10 cellular contexts compared by ENCODE assay signal in genomic region chr10:27745380-27745718, GRCh38. TPM values are rescaled to one million over a fixed set of nuclear protein-coding genes. Genes with fewer than 3 reads are reported as not detected.
DNase-seq lines count a peak whose midpoint lies in the region; ATAC-seq and TF ChIP-seq lines count a peak whose summit lies in the region.
"Had no signal": no experiment of that assay in that cellular context is flagged by ENCODE, and none has a peak within 500 bp of the region (broad histone marks: within the 10 kb centered on the region; RNA-seq: fewer than 3 reads in every experiment).

No MANE protein-coding gene starts in this region.

- H3K4me3 ChIP-seq in Caco-2 (ENCODE audit: low read depth, low read length) (no peak overlapping the region), SJCRH30 (peak overlapping the region; percentile 62), right atrium auricular region (peak overlapping the region; percentile 6 to 65), sigmoid colon (peak overlapping the region; percentile 67 to 78 (median 75))
- H3K4me3 ChIP-seq: lung had no signal

- CTCF ChIA-PET in Caco-2 (lab: Charles Lee) = no interaction called here

- 3 to 23% methylated on average over 32 of the region's 32 CpGs for WGBS in sigmoid colon, 2 donors

- no peak overlapping the region; the same call in 1 of the 2 replicates for H3K27ac ChIP-seq in SJCRH30
- no peak overlapping the region for H3K27ac ChIP-seq in right atrium auricular region
- H3K27ac ChIP-seq in sigmoid colon = peak overlapping the region; percentile 95 to 98 (median 97)

- H3K4me3 Mint-ChIP-seq in Caco-2 (ENCODE audit: unreplicated experiment) (peak overlapping the region; percentile 75), immature natural killer cell (peak overlapping the region in 1 of 5 donors; percentile 88)

- TF ChIP-seq POLR2A in sigmoid colon (IDR thresholded peaks at IDR 0.05) = no peak

- H3K27me3 ChIP-seq in Caco-2 (replicated peaks; ENCODE audit: control insufficient read depth, insufficient read depth, low read length) (peaks cover 11% of the 10 kb centered on the region), SJCRH30 (no peaks in the 10 kb centered on the region), right atrium auricular region (peaks cover 11 to 36% of the 10 kb centered on the region in 2 donors), sigmoid colon (peaks cover 0 to 52% (median 10%) of the 10 kb centered on the region in 3 donors)

- no peaks in the 10 kb centered on the region for H3K9me3 Mint-ChIP-seq in Caco-2 (ENCODE audit: unreplicated experiment)
- no peaks in the 10 kb centered on the region for H3K9me3 Mint-ChIP-seq in immature natural killer cell

- TF ChIP-seq EP300 in sigmoid colon (IDR thresholded peaks at IDR 0.05) = no peak

- H3K36me3 Mint-ChIP-seq in Caco-2 (ENCODE audit: insufficient read depth, unreplicated experiment) = no peaks in the 10 kb centered on the region
- no peaks in the 10 kb centered on the region for H3K36me3 Mint-ChIP-seq in immature natural killer cell

- H3K27me3 Mint-ChIP-seq in Caco-2 (ENCODE audit: insufficient read depth, unreplicated experiment) = peaks cover 37% of the 10 kb centered on the region
- peaks cover 27 to 32% (median 27%) of the 10 kb centered on the region in 3 donors for H3K27me3 Mint-ChIP-seq in immature natural killer cell (ENCODE audit: low read depth in 3 of 3)

- intact Hi-C loops in Caco-2 (cut with micrococcal nuclease; ENCODE audit: unreplicated experiment) = no loop called here
- intact Hi-C loops in sigmoid colon (cut with DNase I) = loop anchor here (5.0 kb wide), 1 partner anchor 188 kb away; no protein-coding TSS in a partner anchor

- no peak for TF ChIP-seq CTCF in Caco-2 (IDR thresholded peaks at IDR 0.05; ENCODE audit: insufficient read depth in 1 of 2, low read depth in 1 of 2, low read length in 1 of 2, severe bottlenecking in 1 of 2, unreplicated experiment in 1 of 2)
- no peak for TF ChIP-seq CTCF in right atrium auricular region (IDR thresholded peaks at IDR 0.05)
- no peak for TF ChIP-seq CTCF in sigmoid colon (IDR thresholded peaks at IDR 0.05)

- POLR2A ChIA-PET in Caco-2 (lab: Charles Lee) = no interaction called here

- no peak for ATAC-seq in left lobe of liver

- no peak overlapping the region for H3K27ac Mint-ChIP-seq in Caco-2 (ENCODE audit: unreplicated experiment)
- no peak overlapping the region for H3K27ac Mint-ChIP-seq in immature natural killer cell

- H3K9me3 ChIP-seq in Caco-2 (no peaks in the 10 kb centered on the region), SJCRH30 (replicated peaks) (no peaks in the 10 kb centered on the region), right atrium auricular region (no peaks in the 10 kb centered on the region), sigmoid colon (no peaks in the 10 kb centered on the region)

- no TSS peak for BruUV-seq in Caco-2 (replicated peaks; lab: Mats Ljungman, UMichigan)

- no peak for DNase-seq in Caco-2
- peak in 1 of 2 experiments; percentile 9 for DNase-seq in SJCRH30
- DNase-seq in right atrium auricular region (ENCODE audit: low spot score) = no peak
- peak; percentile 65 for DNase-seq in sigmoid colon
- DNase-seq in immature natural killer cell = no peak
- no peak for DNase-seq in left lobe of liver (ENCODE audit: low spot score)
- no peak for DNase-seq in NCI-H526 treated with DMSO at 0.1 percent for 48 hours (lab: John Stamatoyannopoulos, UW)
- no peak for DNase-seq in HPDE6-E6E7 (ENCODE audit: extremely low spot score)
- DNase-seq: MV-4-11 had no signal

- H3K36me3 ChIP-seq in Caco-2 (ENCODE audit: control insufficient read depth, insufficient read depth, low read length) = no peaks in the 10 kb centered on the region
- no peaks in the 10 kb centered on the region for H3K36me3 ChIP-seq in SJCRH30
- H3K36me3 ChIP-seq in right atrium auricular region = no peaks in the 10 kb centered on the region
- no peaks in the 10 kb centered on the region for H3K36me3 ChIP-seq in sigmoid colon

- H3K4me1 ChIP-seq in Caco-2 (peaks cover 25% of the 10 kb centered on the region), SJCRH30 (no peaks in the 10 kb centered on the region), right atrium auricular region (peaks cover 0 to 61% of the 10 kb centered on the region in 2 donors), sigmoid colon (peaks cover 0 to 56% (median 38%) of the 10 kb centered on the region in 4 donors)

- peaks cover 5% of the 10 kb centered on the region for H3K4me1 Mint-ChIP-seq in Caco-2 (ENCODE audit: low read depth, unreplicated experiment)
- H3K4me1 Mint-ChIP-seq in immature natural killer cell = peaks cover 29 to 36% of the 10 kb centered on the region in 2 donors

RNA-seq across cellular contexts. Expression of gene MKX, which starts 0.3 kb away (rescaled TPM):
- 0.64 and 0.65 TPM in 2 replicates for total RNA-seq in Caco-2 (2022)
- 2.2 and 2.5 TPM in 2 replicates for total RNA-seq in SJCRH30 (2014; rRNA removed; shearing (Covaris generic))
- under 1 TPM; 0.22 to 0.63 TPM for total RNA-seq in right atrium auricular region
- total RNA-seq in sigmoid colon = 10 to 100 TPM; 11.0 to 34.9 (median 12.8) TPM
- 1 to 10 TPM in 1 of 3 donors, under 1 TPM in 1, not detected in 1; 0.28 to 1.2 TPM for polyA plus RNA-seq in sigmoid colon
- not detected for polyA plus RNA-seq in immature natural killer cell
- 0.30 TPM for total RNA-seq in left lobe of liver

Comparison
In these comparisons a context has a peak if more than half of its experiments do, and no peak if none do; other contexts are left out.
1. H3K27ac ChIP-seq: peak in sigmoid colon (4 of 4); none in SJCRH30 (single experiment) and right atrium auricular region (0 of 2).